1 cellular context compared by ENCODE assay signal in the genomic region with DNA sequence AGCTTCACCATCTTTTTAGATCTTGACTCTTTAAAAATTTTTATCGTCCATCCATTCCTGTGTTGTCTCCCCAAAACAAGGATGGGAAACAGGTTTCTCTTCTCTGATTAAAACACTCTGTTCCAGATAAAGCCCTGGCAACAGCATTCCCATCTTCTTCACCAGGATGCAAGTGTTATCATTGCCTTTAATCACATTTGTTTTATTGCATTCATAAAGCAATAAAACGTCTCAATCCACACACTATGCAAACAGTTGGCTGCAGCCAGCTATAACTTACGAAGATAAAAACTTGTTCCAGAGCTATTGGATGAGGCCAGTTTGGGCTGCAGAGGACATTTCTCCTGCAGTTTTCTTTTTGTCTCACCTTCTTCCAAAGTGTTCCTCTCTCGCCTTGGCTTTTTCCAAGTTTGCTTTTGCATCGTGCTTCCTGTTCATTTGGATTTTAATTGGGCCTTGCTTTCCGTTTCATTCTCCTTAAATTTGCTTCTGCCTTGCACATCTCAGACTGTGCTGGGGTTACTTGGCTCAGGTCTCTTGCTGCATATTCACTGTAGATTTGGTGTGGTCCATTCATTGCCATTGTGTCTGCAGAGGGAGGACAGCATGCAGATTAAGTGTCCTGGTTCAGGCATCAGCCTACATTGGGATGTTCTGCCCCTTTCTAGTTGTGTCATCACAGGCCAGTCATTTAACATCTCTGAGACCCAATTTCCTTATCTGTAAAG.
TF ChIP-seq lines count a peak whose summit lies in the region.

No MANE protein-coding gene starts in this region.

TF ChIP-seq in GM23338, 12 proteins besides CTCF, POLR2A, EP300 and RAD21 (continued from another document):
- TF ChIP-seq, protein P1, sequence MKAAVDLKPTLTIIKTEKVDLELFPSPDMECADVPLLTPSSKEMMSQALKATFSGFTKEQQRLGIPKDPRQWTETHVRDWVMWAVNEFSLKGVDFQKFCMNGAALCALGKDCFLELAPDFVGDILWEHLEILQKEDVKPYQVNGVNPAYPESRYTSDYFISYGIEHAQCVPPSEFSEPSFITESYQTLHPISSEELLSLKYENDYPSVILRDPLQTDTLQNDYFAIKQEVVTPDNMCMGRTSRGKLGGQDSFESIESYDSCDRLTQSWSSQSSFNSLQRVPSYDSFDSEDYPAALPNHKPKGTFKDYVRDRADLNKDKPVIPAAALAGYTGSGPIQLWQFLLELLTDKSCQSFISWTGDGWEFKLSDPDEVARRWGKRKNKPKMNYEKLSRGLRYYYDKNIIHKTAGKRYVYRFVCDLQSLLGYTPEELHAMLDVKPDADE (IDR thresholded peaks at IDR 0.05), result no peak
- TF ChIP-seq EZH2phosphoT487 (IDR thresholded peaks at IDR 0.05; ENCODE audit: unreplicated experiment) (no peak), CREB1 (CRISPR knock-in tag; IDR thresholded peaks at IDR 0.05; ENCODE audit: low read depth) (no peak), EZH2 (IDR thresholded peaks at IDR 0.05; ENCODE audit: low read depth, unreplicated experiment) (no peak)
- TF ChIP-seq, protein P2, sequence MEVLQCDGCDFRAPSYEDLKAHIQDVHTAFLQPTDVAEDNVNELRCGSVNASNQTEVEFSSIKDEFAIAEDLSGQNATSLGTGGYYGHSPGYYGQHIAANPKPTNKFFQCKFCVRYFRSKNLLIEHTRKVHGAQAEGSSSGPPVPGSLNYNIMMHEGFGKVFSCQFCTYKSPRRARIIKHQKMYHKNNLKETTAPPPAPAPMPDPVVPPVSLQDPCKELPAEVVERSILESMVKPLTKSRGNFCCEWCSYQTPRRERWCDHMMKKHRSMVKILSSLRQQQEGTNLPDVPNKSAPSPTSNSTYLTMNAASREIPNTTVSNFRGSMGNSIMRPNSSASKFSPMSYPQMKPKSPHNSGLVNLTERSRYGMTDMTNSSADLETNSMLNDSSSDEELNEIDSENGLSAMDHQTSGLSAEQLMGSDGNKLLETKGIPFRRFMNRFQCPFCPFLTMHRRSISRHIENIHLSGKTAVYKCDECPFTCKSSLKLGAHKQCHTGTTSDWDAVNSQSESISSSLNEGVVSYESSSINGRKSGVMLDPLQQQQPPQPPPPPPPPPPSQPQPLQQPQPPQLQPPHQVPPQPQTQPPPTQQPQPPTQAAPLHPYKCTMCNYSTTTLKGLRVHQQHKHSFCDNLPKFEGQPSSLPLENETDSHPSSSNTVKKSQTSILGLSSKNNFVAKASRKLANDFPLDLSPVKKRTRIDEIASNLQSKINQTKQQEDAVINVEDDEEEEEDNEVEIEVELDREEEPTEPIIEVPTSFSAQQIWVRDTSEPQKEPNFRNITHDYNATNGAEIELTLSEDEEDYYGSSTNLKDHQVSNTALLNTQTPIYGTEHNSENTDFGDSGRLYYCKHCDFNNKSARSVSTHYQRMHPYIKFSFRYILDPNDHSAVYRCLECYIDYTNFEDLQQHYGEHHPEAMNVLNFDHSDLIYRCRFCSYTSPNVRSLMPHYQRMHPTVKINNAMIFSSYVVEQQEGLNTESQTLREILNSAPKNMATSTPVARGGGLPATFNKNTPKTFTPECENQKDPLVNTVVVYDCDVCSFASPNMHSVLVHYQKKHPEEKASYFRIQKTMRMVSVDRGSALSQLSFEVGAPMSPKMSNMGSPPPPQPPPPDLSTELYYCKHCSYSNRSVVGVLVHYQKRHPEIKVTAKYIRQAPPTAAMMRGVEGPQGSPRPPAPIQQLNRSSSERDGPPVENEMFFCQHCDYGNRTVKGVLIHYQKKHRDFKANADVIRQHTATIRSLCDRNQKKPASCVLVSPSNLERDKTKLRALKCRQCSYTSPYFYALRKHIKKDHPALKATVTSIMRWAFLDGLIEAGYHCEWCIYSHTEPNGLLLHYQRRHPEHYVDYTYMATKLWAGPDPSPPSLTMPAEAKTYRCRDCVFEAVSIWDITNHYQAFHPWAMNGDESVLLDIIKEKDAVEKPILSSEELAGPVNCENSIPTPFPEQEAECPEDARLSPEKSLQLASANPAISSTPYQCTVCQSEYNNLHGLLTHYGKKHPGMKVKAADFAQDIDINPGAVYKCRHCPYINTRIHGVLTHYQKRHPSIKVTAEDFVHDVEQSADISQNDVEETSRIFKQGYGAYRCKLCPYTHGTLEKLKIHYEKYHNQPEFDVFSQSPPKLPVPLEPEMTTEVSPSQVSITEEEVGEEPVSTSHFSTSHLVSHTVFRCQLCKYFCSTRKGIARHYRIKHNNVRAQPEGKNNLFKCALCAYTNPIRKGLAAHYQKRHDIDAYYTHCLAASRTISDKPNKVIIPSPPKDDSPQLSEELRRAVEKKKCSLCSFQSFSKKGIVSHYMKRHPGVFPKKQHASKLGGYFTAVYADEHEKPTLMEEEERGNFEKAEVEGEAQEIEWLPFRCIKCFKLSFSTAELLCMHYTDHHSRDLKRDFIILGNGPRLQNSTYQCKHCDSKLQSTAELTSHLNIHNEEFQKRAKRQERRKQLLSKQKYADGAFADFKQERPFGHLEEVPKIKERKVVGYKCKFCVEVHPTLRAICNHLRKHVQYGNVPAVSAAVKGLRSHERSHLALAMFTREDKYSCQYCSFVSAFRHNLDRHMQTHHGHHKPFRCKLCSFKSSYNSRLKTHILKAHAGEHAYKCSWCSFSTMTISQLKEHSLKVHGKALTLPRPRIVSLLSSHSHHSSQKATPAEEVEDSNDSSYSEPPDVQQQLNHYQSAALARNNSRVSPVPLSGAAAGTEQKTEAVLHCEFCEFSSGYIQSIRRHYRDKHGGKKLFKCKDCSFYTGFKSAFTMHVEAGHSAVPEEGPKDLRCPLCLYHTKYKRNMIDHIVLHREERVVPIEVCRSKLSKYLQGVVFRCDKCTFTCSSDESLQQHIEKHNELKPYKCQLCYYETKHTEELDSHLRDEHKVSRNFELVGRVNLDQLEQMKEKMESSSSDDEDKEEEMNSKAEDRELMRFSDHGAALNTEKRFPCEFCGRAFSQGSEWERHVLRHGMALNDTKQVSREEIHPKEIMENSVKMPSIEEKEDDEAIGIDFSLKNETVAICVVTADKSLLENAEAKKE (CRISPR knock-in tag; IDR thresholded peaks at IDR 0.05), result no peak
TF ChIP-seq in GM23338: peak in this region for 0.
